Comparison of ENCODE assay signal across 15 cellular contexts in genomic region chr6:158441639-158442308, GRCh38.
DNase-seq lines count a peak whose midpoint lies in the region; ATAC-seq, FAIRE-seq and TF ChIP-seq lines count a peak whose summit lies in the region.
"Had no signal": no experiment of that assay in that cellular context is flagged by ENCODE, and none has a peak within 500 bp of the region (broad histone marks: within the 10 kb centered on the region; RNA-seq: fewer than 3 reads in every experiment).

No MANE protein-coding gene starts in this region.

- in situ Hi-C loops in G401 (cut with HindIII; ENCODE audit: low sequenced_read_pairs) = no loop called here

- no peak for FAIRE-seq in GM12892 (lab: Jason Lieb, UNC)

- H3K27ac ChIP-seq in left ventricle myocardium inferior (replicated peaks) = peak overlapping the region; percentile 57
- H3K27ac ChIP-seq in trophoblast cell (ENCODE audit: low read depth, low read length) = no peak overlapping the region
- H3K27ac ChIP-seq: transverse colon had no signal

- no peak overlapping the region for H3K14ac ChIP-seq in trophoblast cell (ENCODE audit: low read length)

- no peak overlapping the region for H4K12ac ChIP-seq in trophoblast cell (ENCODE audit: low read depth, low read length)

- no peak overlapping the region for H4K91ac ChIP-seq in trophoblast cell (ENCODE audit: low read depth, low read length)

- H2AFZ ChIP-seq in trophoblast cell (ENCODE audit: insufficient read depth, low read length, poor library complexity) = no peak overlapping the region

- H3K4me3 ChIP-seq in left ventricle myocardium inferior (no peak overlapping the region), trophoblast cell (ENCODE audit: low read depth, low read length) (no peak overlapping the region)
- H3K4me3 ChIP-seq: transverse colon had no signal

- no peak overlapping the region for H3K4ac ChIP-seq in trophoblast cell (ENCODE audit: low read depth, low read length)

- no peak overlapping the region for H2BK12ac ChIP-seq in trophoblast cell (ENCODE audit: low read length)

- no peaks in the 10 kb centered on the region for H3K36me3 ChIP-seq in left ventricle myocardium inferior
- peaks cover 0 to 4% of the 10 kb centered on the region in 2 experiments for H3K36me3 ChIP-seq in trophoblast cell (ENCODE audit: control insufficient read depth in 1 of 2, insufficient read depth in 2 of 2, low read length in 2 of 2)
- H3K36me3 ChIP-seq: transverse colon had no signal

- no peak for TF ChIP-seq CTCF in left ventricle myocardium inferior (IDR thresholded peaks at IDR 0.05; ENCODE audit: borderline replicate concordance)

- H3K79me2 ChIP-seq in trophoblast cell (ENCODE audit: control insufficient read depth, insufficient read depth, low read length, poor library complexity) = no peaks in the 10 kb centered on the region

- no peak for TF ChIP-seq POLR2A in GM12892 (IDR thresholded peaks at IDR 0.05; ENCODE audit: low read depth, low read length)

- DNase-seq in G401 (ENCODE audit: low spot score) (peak; percentile 71), cerebellar cortex (ENCODE audit: low spot score) (peak; percentile 63), left ventricle myocardium inferior (peak; percentile 36), retina (peak; percentile 88), RKO (ENCODE audit: low spot score) (no peak), trophoblast cell (no peak), GM12892 (ENCODE audit: insufficient read length) (no peak)
- DNase-seq: activated T-cell treated with anti-CD3 and anti-CD28 coated beads for 4 hours; effector CD4-positive, alpha-beta T cell; H9; NCI-H2171; T-cell; transverse colon had no signal

- H3K27me3 ChIP-seq in left ventricle myocardium inferior (ENCODE audit: low read depth) (no peaks in the 10 kb centered on the region), trophoblast cell (ENCODE audit: insufficient read depth, low read length) (no peaks in the 10 kb centered on the region)
- H3K27me3 ChIP-seq: transverse colon had no signal

- intact Hi-C loops in left ventricle myocardium inferior (cut with micrococcal nuclease) = no loop called here

- no CpG with 5 or more reads among the region's 8 CpGs for WGBS in trophoblast cell (ENCODE audit: extremely low coverage, insufficient coverage, insufficient read length)

- H3K18ac ChIP-seq in trophoblast cell (ENCODE audit: low read length) = no peak overlapping the region

- no peaks in the 10 kb centered on the region for H3K79me1 ChIP-seq in trophoblast cell (ENCODE audit: low read length)

- H3K4me1 ChIP-seq in left ventricle myocardium inferior (peaks cover 15% of the 10 kb centered on the region), trophoblast cell (ENCODE audit: control insufficient read depth in 1 of 2, insufficient read depth in 2 of 2, low read length in 2 of 2) (no peaks in the 10 kb centered on the region)
- H3K4me1 ChIP-seq: transverse colon had no signal

- no peak overlapping the region for H2BK5ac ChIP-seq in trophoblast cell (ENCODE audit: low read depth, low read length, poor library complexity)

- H3K9me3 ChIP-seq in left ventricle myocardium inferior (replicated peaks) (no peaks in the 10 kb centered on the region), trophoblast cell (ENCODE audit: insufficient read depth, low read depth, low read length) (no peaks in the 10 kb centered on the region)
- H3K9me3 ChIP-seq: transverse colon had no signal

- no peak for ATAC-seq in HG02938 (IDR thresholded peaks at IDR 0.05; ENCODE audit: unreplicated experiment)
- ATAC-seq: left lobe of liver, T-cell had no signal

- no peak overlapping the region for H3K9ac ChIP-seq in trophoblast cell (ENCODE audit: low read length)

- no peak overlapping the region for H4K8ac ChIP-seq in trophoblast cell (ENCODE audit: low read depth, low read length)

- no peak overlapping the region for H3K23ac ChIP-seq in trophoblast cell (ENCODE audit: low read length)

- H2AK5ac ChIP-seq in trophoblast cell (ENCODE audit: low read length) = no peak overlapping the region

- no peak overlapping the region for H3K4me2 ChIP-seq in trophoblast cell (ENCODE audit: low read length)

- H2BK120ac ChIP-seq in trophoblast cell (ENCODE audit: insufficient read depth, low read length, poor library complexity) = no peak overlapping the region

Comparison
In these comparisons a context has a peak if more than half of its experiments do, and no peak if none do; other contexts are left out.
1. DNase-seq: peak in G401 (single experiment), cerebellar cortex (single experiment), left ventricle myocardium inferior (single experiment) and retina (single experiment); none in RKO (single experiment), trophoblast cell (0 of 2) and GM12892 (single experiment).